Comparison of ENCODE assay signal across 2 cellular contexts in genomic region chr22:38788846-38789245, GRCh38.
TF ChIP-seq lines count a peak whose summit lies in the region.

No MANE protein-coding gene starts in this region.

TF ChIP-seq in HCT116, 20 proteins besides CTCF, POLR2A, EP300 and RAD21 (continued from another document):
- TF ChIP-seq REST (IDR thresholded peaks at IDR 0.05; ENCODE audit: low read depth) (no peak), ZBTB33 (IDR thresholded peaks at IDR 0.05; ENCODE audit: extremely low read depth, insufficient replicate concordance, low read length) (no peak), EZH2 (IDR thresholded peaks at IDR 0.05) (no peak), ZNF274 (IDR thresholded peaks at IDR 0.05; ENCODE audit: low read depth, low read length) (no peak), YY1 (IDR thresholded peaks at IDR 0.05; ENCODE audit: extremely low read depth, insufficient replicate concordance, low read depth, low read length) (no peak), CEBPB (IDR thresholded peaks at IDR 0.05; ENCODE audit: low read depth) (no peak)

TF ChIP-seq in SK-N-SH treated with all-trans-retinoic acid at 6 μM for 48 hours, 23 proteins besides CTCF, POLR2A, EP300 and RAD21 (continued from another document):
- no peak for TF ChIP-seq POU6F1 (CRISPR knock-in tag; IDR thresholded peaks at IDR 0.05; ENCODE audit: borderline replicate concordance, low read depth)
- no peak for TF ChIP-seq PPARA (CRISPR knock-in tag; IDR thresholded peaks at IDR 0.05; ENCODE audit: borderline replicate concordance)
- TF ChIP-seq CSDC2 (CRISPR knock-in tag; IDR thresholded peaks at IDR 0.05): no peak
- TF ChIP-seq OSR1 (CRISPR knock-in tag; IDR thresholded peaks at IDR 0.05): no peak
- no peak for TF ChIP-seq GLIS3 (CRISPR knock-in tag; IDR thresholded peaks at IDR 0.05)
- TF ChIP-seq ZC3H10 (CRISPR knock-in tag; IDR thresholded peaks at IDR 0.05): no peak
- TF ChIP-seq ZNF70 (CRISPR knock-in tag; IDR thresholded peaks at IDR 0.05): no peak
- no peak for TF ChIP-seq ZNF565 (CRISPR knock-in tag; conservative IDR thresholded peaks at IDR 0.05; ENCODE audit: low read depth)
- TF ChIP-seq PATZ1 (CRISPR knock-in tag; IDR thresholded peaks at IDR 0.05; ENCODE audit: borderline replicate concordance): no peak
- no peak for TF ChIP-seq ZFP3 (CRISPR knock-in tag; IDR thresholded peaks at IDR 0.05)
- TF ChIP-seq CREB5 (CRISPR knock-in tag; IDR thresholded peaks at IDR 0.05; ENCODE audit: low read depth): no peak
